8 cellular contexts compared by ENCODE assay signal in the genomic region with DNA sequence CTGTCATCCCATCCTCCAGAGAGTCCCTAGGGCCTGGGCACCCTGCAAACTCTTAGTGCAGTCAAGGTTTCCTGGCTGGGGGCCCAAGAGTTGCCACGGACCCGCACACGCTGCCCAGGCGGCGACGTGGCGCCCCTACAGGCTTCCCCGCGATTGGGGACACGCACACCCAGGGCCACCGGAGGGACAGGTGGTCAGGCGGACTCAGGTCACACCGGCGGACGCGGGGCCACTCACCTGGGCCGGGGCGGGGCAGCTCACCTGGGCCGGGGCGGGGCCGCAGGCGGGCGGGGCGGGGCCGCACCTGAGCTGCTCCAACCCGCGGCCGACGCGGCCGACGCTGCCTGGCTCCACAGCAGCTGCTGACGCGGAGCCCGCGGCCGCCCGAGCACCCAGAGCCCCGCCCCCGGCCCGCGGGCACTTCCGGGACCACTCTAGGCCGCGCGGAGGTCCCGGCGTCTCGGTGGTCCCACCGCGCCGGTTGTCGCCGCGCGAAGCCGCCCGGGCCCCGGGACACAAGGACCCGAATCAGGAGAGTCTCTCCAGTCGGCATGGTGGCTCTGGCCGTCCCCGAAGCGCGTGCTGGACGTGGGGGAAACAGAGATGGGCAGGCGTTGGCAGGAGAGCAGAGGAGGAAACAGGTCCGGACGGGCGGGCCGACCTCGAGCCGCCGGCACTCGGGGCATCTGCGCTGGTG. TPM values are rescaled to one million over a fixed set of nuclear protein-coding genes. Genes with fewer than 3 reads are reported as not detected.
A peak's percentile ranks its signal among the peaks of the same experiment; 100 is the strongest.
DNase-seq lines count a peak whose midpoint lies in the region; ATAC-seq, FAIRE-seq and TF ChIP-seq lines count a peak whose summit lies in the region.

A gene (minus strand): TSS at position 369 of the 697 bp plus-strand sequence. CDS start 5,972 bp downstream, outside the sequence.

- intact Hi-C loops in adrenal gland (cut with DNase I) = no loop called here
- intact Hi-C loops in left ventricle myocardium superior (cut with micrococcal nuclease) = no loop called here

- H3K27ac Mint-ChIP-seq in H9 (peak within 1 kb of the TSS; percentile 70 to 89 (median 87); a peak in 6 of 7 replicates), T-cell (peak within 1 kb of the TSS; percentile 57 to 71)

- CTCF ChIA-PET in T-cell (lab: Charles Lee) = interaction anchor here in 1 of 2 donors (0.6 to 1.7 kb wide), 3 partner anchors 17 to 118 kb away, joined by 3 read pairs; a partner anchor contains a TSS

- H3K4me2 ChIP-seq in H9 (ENCODE audit: insufficient read depth, insufficient read length, low read length) = peak within 1 kb of the TSS; percentile 59

- H3K79me1 ChIP-seq in H9 (ENCODE audit: insufficient read depth, low read depth, low read length, poor library complexity, severe bottlenecking) = no peaks in the 10 kb centered on the region

- no peak within 1 kb of the TSS for H2BK12ac ChIP-seq in H9 (ENCODE audit: insufficient read length, low read depth, low read length)

- H3K56ac ChIP-seq in H9 (ENCODE audit: insufficient read length, low read depth, low read length) = no peak within 1 kb of the TSS

- no peak within 1 kb of the TSS for H3K23ac ChIP-seq in H9 (ENCODE audit: insufficient read length, low read depth, low read length)

- H3T11ph ChIP-seq in H9 (ENCODE audit: low read length) = no peak within 1 kb of the TSS

- H3K9me3 Mint-ChIP-seq in H9 (no peaks in the 10 kb centered on the region; a peak in 1 of 5 replicates), T-cell (no peaks in the 10 kb centered on the region)

- H3K27ac ChIP-seq in H9 (ENCODE audit: insufficient read length, low read depth, low read length) (no peak within 1 kb of the TSS), adrenal gland (peak within 1 kb of the TSS; percentile 53 to 95 (median 89))

- H2AFZ ChIP-seq in H9 (ENCODE audit: low read length) = no peak within 1 kb of the TSS

- peak in 1 of 2 donors; percentile 68 for TF ChIP-seq POLR2A in adrenal gland (IDR thresholded peaks at IDR 0.05)

- no peak within 1 kb of the TSS for H4K5ac ChIP-seq in H9 (ENCODE audit: insufficient read length, low read depth, low read length)

- no peak within 1 kb of the TSS for H2BK20ac ChIP-seq in H9 (ENCODE audit: low read depth, low read length, poor library complexity, severe bottlenecking)

- no peak within 1 kb of the TSS for H2BK5ac ChIP-seq in H9 (ENCODE audit: insufficient read length, low read length)

- H4K91ac ChIP-seq in H9 (ENCODE audit: insufficient read length, low read depth, low read length) = no peak within 1 kb of the TSS

- H2AK5ac ChIP-seq in H9 (ENCODE audit: insufficient read length, low read length) = no peak within 1 kb of the TSS

- H3K4ac ChIP-seq in H9 (ENCODE audit: low read depth, low read length) = no peak within 1 kb of the TSS; the same call in 1 of the 2 replicates

- DNase-seq in G401 (ENCODE audit: low spot score) (peak; percentile 89), H9 (peak; percentile 96), NCI-H1092 (lab: John Stamatoyannopoulos, UW) (peak; percentile 80), T-cell (peak; percentile 73 to 91 (median 84)), adrenal gland (peak; percentile 79 to 91 (median 86)), left ventricle myocardium superior (peak; percentile 94), putamen (ENCODE audit: low spot score) (peak; percentile 72), urothelium cell line (ENCODE audit: low spot score) (peak; percentile 98)

- no peak within 1 kb of the TSS for H4K8ac ChIP-seq in H9 (replicated peaks; ENCODE audit: insufficient read length, low read depth, low read length)

- WGBS in H9 (ENCODE audit: extremely low coverage, insufficient read length, low lambda C conversion rate) = no CpG with 5 or more reads among the region's 76 CpGs
- 0 to 1% (median 0%) methylated on average over 35 to 76 of the region's 76 CpGs; no CpG with 5 or more reads in 1 of the 4 donors for WGBS in adrenal gland, 4 donors

- H3K14ac ChIP-seq in H9 (ENCODE audit: insufficient read depth, low read length) = peak within 1 kb of the TSS; percentile 97

- POLR2A ChIA-PET in T-cell (lab: Charles Lee) = interaction anchor here in 1 of 2 donors (0.7 kb wide), 1 partner anchor 403 kb away, joined by 4 read pairs; no protein-coding TSS in a partner anchor

- H3K18ac ChIP-seq in H9 (ENCODE audit: insufficient read length, low read depth, low read length) = peak within 1 kb of the TSS; percentile 91

- peak; percentile 99 to 100 (median 100) for ATAC-seq in T-cell (replicated peaks in 1 of 4)
- peak; percentile 94 for ATAC-seq in left ventricle myocardium superior

- no peaks in the 10 kb centered on the region for H4K20me1 ChIP-seq in H9 (ENCODE audit: control insufficient read depth, insufficient read depth, insufficient read length)

- no peak for FAIRE-seq in urothelium cell line (lab: Jason Lieb, UNC)

- H3K4me1 Mint-ChIP-seq in H9 (peaks cover 13 to 37% of the 10 kb centered on the region in 2 experiments), T-cell (peaks cover 9 to 19% (median 13%) of the 10 kb centered on the region in 3 donors)

- H2BK120ac ChIP-seq in H9 (ENCODE audit: low read depth, low read length, poor library complexity, severe bottlenecking) = no peak within 1 kb of the TSS

- peak within 1 kb of the TSS; percentile 50 to 70 (median 63) for H3K4me3 ChIP-seq in adrenal gland

- peaks cover 0 to 1% (median 0%) of the 10 kb centered on the region in 3 experiments; a peak in 2 of 7 replicates for H3K36me3 Mint-ChIP-seq in H9 (ENCODE audit: insufficient read depth in 1 of 3, low read depth in 3 of 3)
- no peaks in the 10 kb centered on the region for H3K36me3 Mint-ChIP-seq in T-cell

- H3K27me3 Mint-ChIP-seq in H9 (ENCODE audit: low read depth) = peaks cover 4% of the 10 kb centered on the region
- no peaks in the 10 kb centered on the region for H3K27me3 Mint-ChIP-seq in T-cell

- in situ Hi-C loops in G401 (cut with HindIII; ENCODE audit: low sequenced_read_pairs) = no loop called here

- H3K9ac ChIP-seq in H9 (ENCODE audit: extremely low read depth, insufficient read length, low read length) = peak within 1 kb of the TSS; percentile 93

- peak within 1 kb of the TSS; percentile 77 to 88 for H3K4me3 Mint-ChIP-seq in H9
- peak within 1 kb of the TSS; percentile 77 to 79 (median 78) for H3K4me3 Mint-ChIP-seq in T-cell

- H3K36me3 ChIP-seq in adrenal gland (replicated peaks in 1 of 2) = no peaks in the 10 kb centered on the region

- H3K9me3 ChIP-seq in H9 (ENCODE audit: control insufficient read depth, low read depth, low read length) (no peaks in the 10 kb centered on the region), adrenal gland (replicated peaks in 1 of 3) (no peaks in the 10 kb centered on the region)

- no peak within 1 kb of the TSS for H2BK15ac ChIP-seq in H9 (ENCODE audit: low read depth, low read length)

- H3K23me2 ChIP-seq in H9 (ENCODE audit: insufficient read length, low read depth, low read length, poor library complexity, severe bottlenecking) = peaks cover 8% of the 10 kb centered on the region

- H3K4me1 ChIP-seq in H9 (ENCODE audit: insufficient read depth, low read length) (no peaks in the 10 kb centered on the region; the same call in 1 of the 2 replicates), adrenal gland (replicated peaks in 1 of 2) (peaks cover 7 to 8% of the 10 kb centered on the region in 2 donors)

- no peak for TF ChIP-seq CTCF in H9 (conservative IDR thresholded peaks at IDR 0.05)
- TF ChIP-seq CTCF in adrenal gland (IDR thresholded peaks at IDR 0.05) = peak in 4 of 6 experiments; percentile 1 to 25 (median 17)

- H3K27me3 ChIP-seq in H9 (ENCODE audit: insufficient read depth, low read length) = no peaks in the 10 kb centered on the region
- H3K27me3 ChIP-seq in adrenal gland = no peaks in the 10 kb centered on the region

- no peaks in the 10 kb centered on the region for H3K79me2 ChIP-seq in H9 (ENCODE audit: insufficient read depth, low read length)

RNA-seq across cellular contexts. Expression of the gene that starts here (rescaled TPM):
- not detected in 2 replicates for total RNA-seq in G401 (2014; rRNA removed; shearing (Covaris generic))
- total RNA-seq in H9 (2021) = 3.2 and 3.5 TPM in 2 replicates
- total RNA-seq in T-cell = 1 to 10 TPM; 3.2 to 6.4 (median 5.8) TPM
- total RNA-seq in adrenal gland = 1 to 10 TPM; 1.9 to 6.1 (median 5.0) TPM
- polyA plus RNA-seq in adrenal gland = 1 to 10 TPM in 2 of 3 donors, under 1 TPM in 1; 0.94 to 3.8 (median 2.7) TPM
- total RNA-seq in left ventricle myocardium superior = 3.5 TPM

Comparison
In these comparisons a context has a peak if more than half of its experiments do, and no peak if none do; other contexts are left out.
1. Peak in DNase-seq in G401; RNA of the gene not detected or under 1 TPM.